ENCODE assay signal across 1 cellular context in the genomic region with DNA sequence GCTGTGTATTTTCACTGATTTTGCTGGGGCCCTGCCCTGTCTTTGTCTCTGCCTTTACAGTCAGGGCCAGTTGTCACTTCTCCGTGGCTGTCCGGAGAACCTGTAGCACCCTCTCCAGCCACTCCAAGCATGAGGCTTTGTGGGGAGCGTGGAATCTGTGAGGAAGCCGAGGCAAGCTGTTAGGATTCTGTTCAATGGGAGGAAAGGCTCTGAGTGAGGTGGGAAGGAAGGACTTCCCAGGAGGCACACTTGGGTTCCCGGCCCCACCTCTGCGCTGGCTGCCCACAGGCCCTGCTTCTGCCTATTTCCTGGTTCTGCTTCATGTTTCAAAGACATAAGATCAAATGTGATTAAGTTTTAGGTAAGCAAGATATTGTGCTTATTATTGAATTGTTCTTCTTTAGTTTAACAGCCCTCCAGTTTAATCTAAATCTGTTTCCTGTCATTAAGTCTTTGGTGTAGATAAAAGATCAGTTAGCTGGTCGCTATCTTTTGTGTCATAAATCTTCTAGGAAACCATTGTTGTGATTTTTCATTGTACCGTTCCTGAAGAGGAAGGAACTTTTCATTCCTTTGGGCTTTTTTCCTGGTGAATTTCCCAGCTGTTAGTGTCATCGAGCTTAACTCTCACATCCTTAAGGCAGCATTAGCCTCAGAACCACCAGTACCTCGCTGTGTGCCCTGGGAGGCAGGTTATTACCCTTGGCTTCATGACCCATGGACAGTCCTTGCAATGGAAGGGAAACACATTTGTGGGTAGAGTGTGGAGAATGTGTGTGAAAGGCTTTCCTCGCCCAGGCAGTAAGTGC.
TF ChIP-seq lines count a peak whose summit lies in the region.

No MANE protein-coding gene starts in this region.

TF ChIP-seq in GM23338, 12 proteins besides CTCF, POLR2A, EP300 and RAD21 (continued from another document):
- TF ChIP-seq, protein P1, sequence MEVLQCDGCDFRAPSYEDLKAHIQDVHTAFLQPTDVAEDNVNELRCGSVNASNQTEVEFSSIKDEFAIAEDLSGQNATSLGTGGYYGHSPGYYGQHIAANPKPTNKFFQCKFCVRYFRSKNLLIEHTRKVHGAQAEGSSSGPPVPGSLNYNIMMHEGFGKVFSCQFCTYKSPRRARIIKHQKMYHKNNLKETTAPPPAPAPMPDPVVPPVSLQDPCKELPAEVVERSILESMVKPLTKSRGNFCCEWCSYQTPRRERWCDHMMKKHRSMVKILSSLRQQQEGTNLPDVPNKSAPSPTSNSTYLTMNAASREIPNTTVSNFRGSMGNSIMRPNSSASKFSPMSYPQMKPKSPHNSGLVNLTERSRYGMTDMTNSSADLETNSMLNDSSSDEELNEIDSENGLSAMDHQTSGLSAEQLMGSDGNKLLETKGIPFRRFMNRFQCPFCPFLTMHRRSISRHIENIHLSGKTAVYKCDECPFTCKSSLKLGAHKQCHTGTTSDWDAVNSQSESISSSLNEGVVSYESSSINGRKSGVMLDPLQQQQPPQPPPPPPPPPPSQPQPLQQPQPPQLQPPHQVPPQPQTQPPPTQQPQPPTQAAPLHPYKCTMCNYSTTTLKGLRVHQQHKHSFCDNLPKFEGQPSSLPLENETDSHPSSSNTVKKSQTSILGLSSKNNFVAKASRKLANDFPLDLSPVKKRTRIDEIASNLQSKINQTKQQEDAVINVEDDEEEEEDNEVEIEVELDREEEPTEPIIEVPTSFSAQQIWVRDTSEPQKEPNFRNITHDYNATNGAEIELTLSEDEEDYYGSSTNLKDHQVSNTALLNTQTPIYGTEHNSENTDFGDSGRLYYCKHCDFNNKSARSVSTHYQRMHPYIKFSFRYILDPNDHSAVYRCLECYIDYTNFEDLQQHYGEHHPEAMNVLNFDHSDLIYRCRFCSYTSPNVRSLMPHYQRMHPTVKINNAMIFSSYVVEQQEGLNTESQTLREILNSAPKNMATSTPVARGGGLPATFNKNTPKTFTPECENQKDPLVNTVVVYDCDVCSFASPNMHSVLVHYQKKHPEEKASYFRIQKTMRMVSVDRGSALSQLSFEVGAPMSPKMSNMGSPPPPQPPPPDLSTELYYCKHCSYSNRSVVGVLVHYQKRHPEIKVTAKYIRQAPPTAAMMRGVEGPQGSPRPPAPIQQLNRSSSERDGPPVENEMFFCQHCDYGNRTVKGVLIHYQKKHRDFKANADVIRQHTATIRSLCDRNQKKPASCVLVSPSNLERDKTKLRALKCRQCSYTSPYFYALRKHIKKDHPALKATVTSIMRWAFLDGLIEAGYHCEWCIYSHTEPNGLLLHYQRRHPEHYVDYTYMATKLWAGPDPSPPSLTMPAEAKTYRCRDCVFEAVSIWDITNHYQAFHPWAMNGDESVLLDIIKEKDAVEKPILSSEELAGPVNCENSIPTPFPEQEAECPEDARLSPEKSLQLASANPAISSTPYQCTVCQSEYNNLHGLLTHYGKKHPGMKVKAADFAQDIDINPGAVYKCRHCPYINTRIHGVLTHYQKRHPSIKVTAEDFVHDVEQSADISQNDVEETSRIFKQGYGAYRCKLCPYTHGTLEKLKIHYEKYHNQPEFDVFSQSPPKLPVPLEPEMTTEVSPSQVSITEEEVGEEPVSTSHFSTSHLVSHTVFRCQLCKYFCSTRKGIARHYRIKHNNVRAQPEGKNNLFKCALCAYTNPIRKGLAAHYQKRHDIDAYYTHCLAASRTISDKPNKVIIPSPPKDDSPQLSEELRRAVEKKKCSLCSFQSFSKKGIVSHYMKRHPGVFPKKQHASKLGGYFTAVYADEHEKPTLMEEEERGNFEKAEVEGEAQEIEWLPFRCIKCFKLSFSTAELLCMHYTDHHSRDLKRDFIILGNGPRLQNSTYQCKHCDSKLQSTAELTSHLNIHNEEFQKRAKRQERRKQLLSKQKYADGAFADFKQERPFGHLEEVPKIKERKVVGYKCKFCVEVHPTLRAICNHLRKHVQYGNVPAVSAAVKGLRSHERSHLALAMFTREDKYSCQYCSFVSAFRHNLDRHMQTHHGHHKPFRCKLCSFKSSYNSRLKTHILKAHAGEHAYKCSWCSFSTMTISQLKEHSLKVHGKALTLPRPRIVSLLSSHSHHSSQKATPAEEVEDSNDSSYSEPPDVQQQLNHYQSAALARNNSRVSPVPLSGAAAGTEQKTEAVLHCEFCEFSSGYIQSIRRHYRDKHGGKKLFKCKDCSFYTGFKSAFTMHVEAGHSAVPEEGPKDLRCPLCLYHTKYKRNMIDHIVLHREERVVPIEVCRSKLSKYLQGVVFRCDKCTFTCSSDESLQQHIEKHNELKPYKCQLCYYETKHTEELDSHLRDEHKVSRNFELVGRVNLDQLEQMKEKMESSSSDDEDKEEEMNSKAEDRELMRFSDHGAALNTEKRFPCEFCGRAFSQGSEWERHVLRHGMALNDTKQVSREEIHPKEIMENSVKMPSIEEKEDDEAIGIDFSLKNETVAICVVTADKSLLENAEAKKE (CRISPR knock-in tag; IDR thresholded peaks at IDR 0.05): no peak
- no peak for TF ChIP-seq ETS1 (IDR thresholded peaks at IDR 0.05)
- TF ChIP-seq EZH2phosphoT487 (IDR thresholded peaks at IDR 0.05; ENCODE audit: unreplicated experiment): no peak
- no peak for TF ChIP-seq STAT1 (IDR thresholded peaks at IDR 0.05; ENCODE audit: unreplicated experiment)
- TF ChIP-seq, protein P2, sequence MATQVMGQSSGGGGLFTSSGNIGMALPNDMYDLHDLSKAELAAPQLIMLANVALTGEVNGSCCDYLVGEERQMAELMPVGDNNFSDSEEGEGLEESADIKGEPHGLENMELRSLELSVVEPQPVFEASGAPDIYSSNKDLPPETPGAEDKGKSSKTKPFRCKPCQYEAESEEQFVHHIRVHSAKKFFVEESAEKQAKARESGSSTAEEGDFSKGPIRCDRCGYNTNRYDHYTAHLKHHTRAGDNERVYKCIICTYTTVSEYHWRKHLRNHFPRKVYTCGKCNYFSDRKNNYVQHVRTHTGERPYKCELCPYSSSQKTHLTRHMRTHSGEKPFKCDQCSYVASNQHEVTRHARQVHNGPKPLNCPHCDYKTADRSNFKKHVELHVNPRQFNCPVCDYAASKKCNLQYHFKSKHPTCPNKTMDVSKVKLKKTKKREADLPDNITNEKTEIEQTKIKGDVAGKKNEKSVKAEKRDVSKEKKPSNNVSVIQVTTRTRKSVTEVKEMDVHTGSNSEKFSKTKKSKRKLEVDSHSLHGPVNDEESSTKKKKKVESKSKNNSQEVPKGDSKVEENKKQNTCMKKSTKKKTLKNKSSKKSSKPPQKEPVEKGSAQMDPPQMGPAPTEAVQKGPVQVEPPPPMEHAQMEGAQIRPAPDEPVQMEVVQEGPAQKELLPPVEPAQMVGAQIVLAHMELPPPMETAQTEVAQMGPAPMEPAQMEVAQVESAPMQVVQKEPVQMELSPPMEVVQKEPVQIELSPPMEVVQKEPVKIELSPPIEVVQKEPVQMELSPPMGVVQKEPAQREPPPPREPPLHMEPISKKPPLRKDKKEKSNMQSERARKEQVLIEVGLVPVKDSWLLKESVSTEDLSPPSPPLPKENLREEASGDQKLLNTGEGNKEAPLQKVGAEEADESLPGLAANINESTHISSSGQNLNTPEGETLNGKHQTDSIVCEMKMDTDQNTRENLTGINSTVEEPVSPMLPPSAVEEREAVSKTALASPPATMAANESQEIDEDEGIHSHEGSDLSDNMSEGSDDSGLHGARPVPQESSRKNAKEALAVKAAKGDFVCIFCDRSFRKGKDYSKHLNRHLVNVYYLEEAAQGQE (IDR thresholded peaks at IDR 0.05; ENCODE audit: unreplicated experiment): no peak
- no peak for TF ChIP-seq CREB1 (CRISPR knock-in tag; IDR thresholded peaks at IDR 0.05; ENCODE audit: low read depth)
- no peak for TF ChIP-seq POLR2AphosphoS5 (IDR thresholded peaks at IDR 0.05; ENCODE audit: low read depth)
- no peak for TF ChIP-seq ZNF331 (CRISPR knock-in tag; IDR thresholded peaks at IDR 0.05; ENCODE audit: low read depth)
